In genomic region chr13:33865945-33866344, GRCh38 we compare ENCODE assay signal across 16 cellular contexts.
DNase-seq lines count a peak whose midpoint lies in the region; ATAC-seq and TF ChIP-seq lines count a peak whose summit lies in the region.
"Had no signal": no experiment of that assay in that cellular context is flagged by ENCODE, and none has a peak within 500 bp of the region (broad histone marks: within the 10 kb centered on the region; RNA-seq: fewer than 3 reads in every experiment).

No MANE protein-coding gene starts in this region.

- no peaks in the 10 kb centered on the region for H4K20me1 ChIP-seq in SU-DHL-6 (ENCODE audit: low read depth, low read length)

- H3K36me3 ChIP-seq in SU-DHL-6 (ENCODE audit: low read length): 0 out of 2 replicates have a peak, but pooled peaks cover 5% of the 10 kb centered on the region
- H3K36me3 ChIP-seq in WERI-Rb-1: no peaks in the 10 kb centered on the region
- H3K36me3 ChIP-seq: pancreas had no signal

- no peaks in the 10 kb centered on the region for H3K27me3 ChIP-seq in SU-DHL-6 (ENCODE audit: low read length)
- H3K27me3 ChIP-seq in WERI-Rb-1 (ENCODE audit: insufficient read depth, low read depth, severe bottlenecking): no peaks in the 10 kb centered on the region
- H3K27me3 ChIP-seq: pancreas had no signal

- no peaks in the 10 kb centered on the region for H3K9me3 ChIP-seq in SU-DHL-6 (ENCODE audit: insufficient read depth, low read length)
- no peaks in the 10 kb centered on the region for H3K9me3 ChIP-seq in WERI-Rb-1 (ENCODE audit: severe bottlenecking)
- H3K9me3 ChIP-seq: pancreas had no signal

- H3K4me3 ChIP-seq in SU-DHL-6 (ENCODE audit: insufficient read depth, low read length, poor library complexity, severe bottlenecking): no peak overlapping the region
- H3K4me3 ChIP-seq in WERI-Rb-1 (ENCODE audit: low read depth, low read length): no peak overlapping the region
- H3K4me3 ChIP-seq: pancreas had no signal

- H3K4me2 ChIP-seq in SU-DHL-6 (ENCODE audit: low read depth, low read length, poor library complexity, severe bottlenecking): peak overlapping the region; percentile 25

- no peak overlapping the region for H3K9ac ChIP-seq in SU-DHL-6 (ENCODE audit: low read length)

- no peaks in the 10 kb centered on the region for H3K79me2 ChIP-seq in SU-DHL-6 (ENCODE audit: insufficient read depth, low read length)

- TF ChIP-seq CTCF in SU-DHL-6 (IDR thresholded peaks at IDR 0.05; ENCODE audit: insufficient read depth, low read length, poor library complexity, severe bottlenecking) (no peak), WERI-Rb-1 (IDR thresholded peaks at IDR 0.05; ENCODE audit: low read depth, low read length) (no peak)

- no peak for DNase-seq in DMS 273 treated with DMSO at 0.1 percent for 48 hours (lab: John Stamatoyannopoulos, UW)
- no peak for DNase-seq in WERI-Rb-1
- DNase-seq: activated CD4-positive, alpha-beta T cell treated with anti-CD3 and anti-CD28 coated beads, Interleukin-2, amount 10 ng/mL, durations not matched to agents 24 days and 14 days; C1 segment of cervical spinal cord; caudate nucleus; HFFc6; hypothalamus; mesendoderm; NCI-H1694; pancreas had no signal

- H3K27ac ChIP-seq in SU-DHL-6 (ENCODE audit: low read depth, low read length) (peak overlapping the region; percentile 46), WERI-Rb-1 (no peak overlapping the region)
- H3K27ac ChIP-seq: pancreas had no signal

- TF ChIP-seq POLR2A in GM18505 (IDR thresholded peaks at IDR 0.05; ENCODE audit: borderline replicate concordance, extremely low read depth, insufficient read depth, insufficient read length): no peak

- no peaks in the 10 kb centered on the region; the same call in 1 of the 2 replicates for H3F3A ChIP-seq in SU-DHL-6 (ENCODE audit: insufficient read depth)

- no peak overlapping the region for H2AFZ ChIP-seq in SU-DHL-6 (ENCODE audit: low read depth, low read length, severe bottlenecking)

- peak; percentile 99 for ATAC-seq in GM18505 (IDR thresholded peaks at IDR 0.05; ENCODE audit: unreplicated experiment)
- peak; percentile 93 for ATAC-seq in GM21360 (IDR thresholded peaks at IDR 0.05; ENCODE audit: unreplicated experiment)
- ATAC-seq in HG02938 (IDR thresholded peaks at IDR 0.05; ENCODE audit: unreplicated experiment): peak; percentile 83
- ATAC-seq in HG02870 (IDR thresholded peaks at IDR 0.05; ENCODE audit: unreplicated experiment): no peak
- no peak for ATAC-seq in HG03280 (IDR thresholded peaks at IDR 0.05; ENCODE audit: unreplicated experiment)
- ATAC-seq: pancreas had no signal

- no peaks in the 10 kb centered on the region for H3K9me2 ChIP-seq in SU-DHL-6 (replicated peaks; ENCODE audit: insufficient read depth, low read length)

Comparison
In these comparisons a context has a peak if more than half of its experiments do, and no peak if none do; other contexts are left out.
1. ATAC-seq: peak in GM18505 (single experiment), GM21360 (single experiment) and HG02938 (single experiment); none in HG02870 (single experiment) and HG03280 (single experiment).